ENCODE assay signal across 16 cellular contexts in genomic region chr6:25966707-25967106, GRCh38. TPM values are rescaled to one million over a fixed set of nuclear protein-coding genes. Genes with fewer than 3 reads are reported as not detected.
A peak's percentile ranks its signal among the peaks of the same experiment; 100 is the strongest.
DNase-seq lines count a peak whose midpoint lies in the region; ATAC-seq and TF ChIP-seq lines count a peak whose summit lies in the region.
"Had no signal": no experiment of that assay in that cellular context is flagged by ENCODE, and none has a peak within 500 bp of the region (broad histone marks: within the 10 kb centered on the region; RNA-seq: fewer than 3 reads in every experiment).

No MANE protein-coding gene starts in this region.

- H3K79me1 ChIP-seq in trophoblast cell (ENCODE audit: low read length) = peaks cover 9% of the 10 kb centered on the region

- H3K27ac Mint-ChIP-seq in CD4-positive, alpha-beta T cell = peak overlapping the region; percentile 66
- H3K27ac Mint-ChIP-seq in GM23338 (no peak overlapping the region), glutamatergic neuron (ENCODE audit: unreplicated experiment) (no peak overlapping the region)
- H3K27ac Mint-ChIP-seq in activated naive CD4-positive, alpha-beta T cell treated with anti-CD3 and anti-CD28 coated beads, Interleukin-2, amount 50 U/mL, for 72 hours = peak overlapping the region; percentile 79 to 80
- H3K27ac Mint-ChIP-seq in naive thymus-derived CD8-positive, alpha-beta T cell = peak overlapping the region in 7 of 10 donors; percentile 50 to 79 (median 67)
- H3K27ac Mint-ChIP-seq: progenitor cell of endocrine pancreas had no signal

- WGBS in trophoblast cell (ENCODE audit: extremely low coverage, insufficient coverage, insufficient read length) = no CpG with 5 or more reads among the region's 10 CpGs

- H3K9me2 ChIP-seq in GM23338 (ENCODE audit: insufficient read depth) = peaks cover 10% of the 10 kb centered on the region; the same call in 1 of the 2 replicates

- H3K4me1 ChIP-seq in GM23338 (ENCODE audit: insufficient read depth) (peaks cover 51% of the 10 kb centered on the region), trophoblast cell (ENCODE audit: control insufficient read depth in 1 of 2, insufficient read depth in 2 of 2, low read length in 2 of 2) (peaks cover 2 to 11% of the 10 kb centered on the region in 2 experiments)

- CTCF ChIA-PET in CD4-positive, alpha-beta T cell (lab: Charles Lee) = interaction anchor here (1.1 to 5.6 kb wide), 3 partner anchors 26 to 42 kb away, joined by 5 to 38 read pairs (median 6); no protein-coding TSS in a partner anchor

- H4K8ac ChIP-seq in trophoblast cell (ENCODE audit: low read depth, low read length) = no peak overlapping the region

- DNase-seq in CD4-positive, alpha-beta T cell = no peak
- DNase-seq in GM23338 (ENCODE audit: low spot score) (no peak), trophoblast cell (no peak), glutamatergic neuron (no peak), SHP77 (lab: John Stamatoyannopoulos, UW) (no peak)
- DNase-seq in activated naive CD4-positive, alpha-beta T cell treated with anti-CD3 and anti-CD28 coated beads, Interleukin-2, amount 50 U/mL, for 72 hours (ENCODE audit: low spot score in 2 of 2) = no peak
- DNase-seq in naive thymus-derived CD8-positive, alpha-beta T cell = no peak
- DNase-seq: body of pancreas; effector CD8-positive, alpha-beta T cell; NCI-H2029 treated with DMSO at 0.1 percent for 48 hours; stimulated activated naive CD4-positive, alpha-beta T cell; T1000 had no signal

- ATAC-seq in CD4-positive, alpha-beta T cell (ENCODE audit: poor library complexity) = no peak
- ATAC-seq in GM23338 = no peak
- peak; percentile 27 to 33 for ATAC-seq in activated naive CD4-positive, alpha-beta T cell treated with anti-CD3 and anti-CD28 coated beads, Interleukin-2, amount 50 U/mL, for 72 hours
- no peak for ATAC-seq in naive thymus-derived CD8-positive, alpha-beta T cell
- ATAC-seq: body of pancreas had no signal

- H3K23ac ChIP-seq in trophoblast cell (ENCODE audit: low read length) = no peak overlapping the region

- peak overlapping the region; percentile 77 for H3K4me3 Mint-ChIP-seq in CD4-positive, alpha-beta T cell
- H3K4me3 Mint-ChIP-seq in GM23338 = no peak overlapping the region
- peak overlapping the region; percentile 38 to 84 (median 78) for H3K4me3 Mint-ChIP-seq in naive thymus-derived CD8-positive, alpha-beta T cell
- H3K4me3 Mint-ChIP-seq in glutamatergic neuron (ENCODE audit: unreplicated experiment) = no peak overlapping the region

- H3K27me3 Mint-ChIP-seq in CD4-positive, alpha-beta T cell = no peaks in the 10 kb centered on the region
- peaks cover 13% of the 10 kb centered on the region for H3K27me3 Mint-ChIP-seq in GM23338 (ENCODE audit: insufficient read depth, low read depth, poor library complexity)
- H3K27me3 Mint-ChIP-seq in naive thymus-derived CD8-positive, alpha-beta T cell = no peaks in the 10 kb centered on the region
- H3K27me3 Mint-ChIP-seq in glutamatergic neuron (ENCODE audit: unreplicated experiment) = no peaks in the 10 kb centered on the region
- H3K27me3 Mint-ChIP-seq: progenitor cell of endocrine pancreas had no signal

- no peaks in the 10 kb centered on the region for H3K27me3 ChIP-seq in CD4-positive, alpha-beta T cell (ENCODE audit: control insufficient read depth, insufficient read depth, low read length)
- H3K27me3 ChIP-seq in GM23338 (ENCODE audit: insufficient read depth) = peaks cover 21% of the 10 kb centered on the region
- H3K27me3 ChIP-seq in trophoblast cell (ENCODE audit: insufficient read depth, low read length) = no peaks in the 10 kb centered on the region
- H3K27me3 ChIP-seq: body of pancreas had no signal

- no peak overlapping the region for H2AK5ac ChIP-seq in trophoblast cell (ENCODE audit: low read length)

- no peak overlapping the region for H4K12ac ChIP-seq in trophoblast cell (ENCODE audit: low read depth, low read length)

- H2BK5ac ChIP-seq in trophoblast cell (ENCODE audit: low read depth, low read length, poor library complexity) = no peak overlapping the region

- intact Hi-C loops in CD4-positive, alpha-beta T cell (cut with DNase I, micrococcal nuclease) = no loop called here

- H2BK120ac ChIP-seq in trophoblast cell (ENCODE audit: insufficient read depth, low read length, poor library complexity) = no peak overlapping the region

- H4K20me1 ChIP-seq in GM23338 (replicated peaks; ENCODE audit: insufficient read depth) = no peaks in the 10 kb centered on the region

- H3K14ac ChIP-seq in trophoblast cell (ENCODE audit: low read length) = no peak overlapping the region

- no peaks in the 10 kb centered on the region for H3K79me2 ChIP-seq in GM23338 (replicated peaks; ENCODE audit: insufficient read depth)
- no peaks in the 10 kb centered on the region for H3K79me2 ChIP-seq in trophoblast cell (ENCODE audit: control insufficient read depth, insufficient read depth, low read length, poor library complexity)

- H4K91ac ChIP-seq in trophoblast cell (ENCODE audit: low read depth, low read length) = no peak overlapping the region

- H3K9me3 Mint-ChIP-seq in CD4-positive, alpha-beta T cell = no peaks in the 10 kb centered on the region
- H3K9me3 Mint-ChIP-seq in GM23338 (no peaks in the 10 kb centered on the region; the same call in 2 of the 3 replicates), glutamatergic neuron (ENCODE audit: unreplicated experiment) (no peaks in the 10 kb centered on the region)
- no peaks in the 10 kb centered on the region for H3K9me3 Mint-ChIP-seq in activated naive CD4-positive, alpha-beta T cell treated with anti-CD3 and anti-CD28 coated beads, Interleukin-2, amount 50 U/mL, for 72 hours
- H3K9me3 Mint-ChIP-seq in naive thymus-derived CD8-positive, alpha-beta T cell = no peaks in the 10 kb centered on the region

- H3K36me3 ChIP-seq in GM23338 (ENCODE audit: insufficient read depth) (no peaks in the 10 kb centered on the region), trophoblast cell (ENCODE audit: control insufficient read depth in 1 of 2, insufficient read depth in 2 of 2, low read length in 2 of 2) (no peaks in the 10 kb centered on the region)

- H2AFZ ChIP-seq in GM23338 (no peak overlapping the region), trophoblast cell (ENCODE audit: insufficient read depth, low read length, poor library complexity) (no peak overlapping the region)

- H3F3A ChIP-seq in GM23338 (replicated peaks; ENCODE audit: low read depth) = no peaks in the 10 kb centered on the region

- H3K4me2 ChIP-seq in GM23338 (peak overlapping the region; percentile 73), trophoblast cell (ENCODE audit: low read length) (no peak overlapping the region)

- POLR2A ChIA-PET in CD4-positive, alpha-beta T cell (lab: Charles Lee) = interaction anchor here (1.4 to 1.8 kb wide), 2 partner anchors 50 to 54 kb away, joined by 3 to 8 read pairs; a partner anchor contains a TSS
- POLR2A ChIA-PET in naive thymus-derived CD8-positive, alpha-beta T cell (lab: Charles Lee) = interaction anchor here (1.2 to 2.7 kb wide), 2 partner anchors 20 to 25 kb away, joined by 3 to 12 read pairs; no protein-coding TSS in a partner anchor

- no peak overlapping the region for H3K9ac ChIP-seq in trophoblast cell (ENCODE audit: low read length)

- no peak overlapping the region for H3K18ac ChIP-seq in trophoblast cell (ENCODE audit: low read length)

- no peak for TF ChIP-seq CTCF in CD4-positive, alpha-beta T cell (IDR thresholded peaks at IDR 0.05)
- no peak for TF ChIP-seq CTCF in GM23338 (conservative IDR thresholded peaks at IDR 0.05; ENCODE audit: low read depth in 2 of 2)
- no peak for TF ChIP-seq CTCF in glutamatergic neuron (IDR thresholded peaks at IDR 0.05; ENCODE audit: partially characterized antibody, unreplicated experiment)

- H3K4me1 Mint-ChIP-seq in CD4-positive, alpha-beta T cell (ENCODE audit: low read depth) = peaks cover 80% of the 10 kb centered on the region
- H3K4me1 Mint-ChIP-seq in GM23338 (peaks cover 53% of the 10 kb centered on the region), glutamatergic neuron (ENCODE audit: low read depth, unreplicated experiment) (peaks cover 5% of the 10 kb centered on the region)
- peaks cover 47 to 85% (median 81%) of the 10 kb centered on the region in 4 donors for H3K4me1 Mint-ChIP-seq in naive thymus-derived CD8-positive, alpha-beta T cell

- no peak overlapping the region for H3K4ac ChIP-seq in trophoblast cell (ENCODE audit: low read depth, low read length)

- no peak overlapping the region for H3K27ac ChIP-seq in CD4-positive, alpha-beta T cell (ENCODE audit: low read depth, low read length)
- H3K27ac ChIP-seq in GM23338 (ENCODE audit: low read depth) (no peak overlapping the region), trophoblast cell (ENCODE audit: low read depth, low read length) (no peak overlapping the region)
- H3K27ac ChIP-seq: body of pancreas, HL-60 had no signal

- H3K36me3 Mint-ChIP-seq in CD4-positive, alpha-beta T cell (ENCODE audit: low read depth) = peaks cover 86% of the 10 kb centered on the region
- H3K36me3 Mint-ChIP-seq in GM23338 (ENCODE audit: low read depth) (peaks cover 24% of the 10 kb centered on the region), glutamatergic neuron (ENCODE audit: unreplicated experiment) (peaks cover 4% of the 10 kb centered on the region)
- H3K36me3 Mint-ChIP-seq in activated naive CD4-positive, alpha-beta T cell treated with anti-CD3 and anti-CD28 coated beads, Interleukin-2, amount 50 U/mL, for 72 hours = peaks cover 77 to 89% of the 10 kb centered on the region in 2 donors
- H3K36me3 Mint-ChIP-seq in naive thymus-derived CD8-positive, alpha-beta T cell = peaks cover 18 to 74% (median 44%) of the 10 kb centered on the region in 3 donors

- H3K4me3 ChIP-seq in GM23338 (no peak overlapping the region), trophoblast cell (ENCODE audit: low read depth, low read length) (no peak overlapping the region)
- H3K4me3 ChIP-seq: body of pancreas had no signal

- H3K9me3 ChIP-seq in CD4-positive, alpha-beta T cell (ENCODE audit: control insufficient read depth, low read length) = no peaks in the 10 kb centered on the region
- H3K9me3 ChIP-seq in trophoblast cell (ENCODE audit: insufficient read depth, low read depth, low read length) = peaks cover 2% of the 10 kb centered on the region
- H3K9me3 ChIP-seq: body of pancreas had no signal

- no peak overlapping the region for H2BK12ac ChIP-seq in trophoblast cell (ENCODE audit: low read length)

RNA-seq across cellular contexts. Expression of gene TRIM38, which starts 4.1 kb away (rescaled TPM):
- 10 to 100 TPM; 17.0 to 17.5 TPM for total RNA-seq in CD4-positive, alpha-beta T cell
- 0.58 and 0.66 TPM in 2 replicates for total RNA-seq in GM23338 (2014; rRNA removed; shearing (Covaris generic))
- polyA plus RNA-seq in GM23338 (2016; fragmentation: Nextera tagmentation; extraction: Ambion mirVana) = 0.57 and 0.82 TPM in 2 replicates
- 10 to 100 TPM; 37.7 to 39.8 TPM for total RNA-seq in activated naive CD4-positive, alpha-beta T cell treated with anti-CD3 and anti-CD28 coated beads, Interleukin-2, amount 50 U/mL, for 72 hours
- total RNA-seq in naive thymus-derived CD8-positive, alpha-beta T cell = 10 to 100 TPM; 28.5 to 29.7 TPM
- 1 to 10 TPM; 4.3 to 7.4 (median 5.9) TPM for polyA plus RNA-seq in naive thymus-derived CD8-positive, alpha-beta T cell
- polyA plus RNA-seq in trophoblast cell (2013) = 1.2 and 1.3 TPM in 2 replicates
- 0.05 TPM for total RNA-seq in glutamatergic neuron (ENCODE audit: unreplicated experiment)

RNA-seq across cellular contexts. Expression of gene SLC17A2, which starts 36.2 kb away (rescaled TPM):
- total RNA-seq in CD4-positive, alpha-beta T cell = not detected
- not detected in 2 replicates for total RNA-seq in GM23338 (2014; rRNA removed; shearing (Covaris generic))
- not detected in 2 replicates for polyA plus RNA-seq in GM23338 (2016; fragmentation: Nextera tagmentation; extraction: Ambion mirVana)
- total RNA-seq in activated naive CD4-positive, alpha-beta T cell treated with anti-CD3 and anti-CD28 coated beads, Interleukin-2, amount 50 U/mL, for 72 hours = under 1 TPM; 0.25 to 0.50 TPM
- not detected for total RNA-seq in naive thymus-derived CD8-positive, alpha-beta T cell
- polyA plus RNA-seq in naive thymus-derived CD8-positive, alpha-beta T cell = not detected
- polyA plus RNA-seq in trophoblast cell (2013) = 0.21 and 0.28 TPM in 2 replicates
- total RNA-seq in glutamatergic neuron (ENCODE audit: unreplicated experiment) = not detected
- total RNA-seq: body of pancreas, frontal cortex, mononuclear cell, progenitor cell of endocrine pancreas had no signal

Comparison
In these comparisons a context has a peak if more than half of its experiments do, and no peak if none do; other contexts are left out.
1. ATAC-seq: peak in activated naive CD4-positive, alpha-beta T cell treated with anti-CD3 and anti-CD28 coated beads, Interleukin-2, amount 50 U/mL, for 72 hours (2 of 2); none in CD4-positive, alpha-beta T cell (single experiment), GM23338 (single experiment) and naive thymus-derived CD8-positive, alpha-beta T cell (0 of 2).
2. H3K27ac Mint-ChIP-seq: peak in CD4-positive, alpha-beta T cell (single experiment), activated naive CD4-positive, alpha-beta T cell treated with anti-CD3 and anti-CD28 coated beads, Interleukin-2, amount 50 U/mL, for 72 hours (2 of 2) and naive thymus-derived CD8-positive, alpha-beta T cell (7 of 10); none in GM23338 (single experiment) and glutamatergic neuron (single experiment).
3. H3K4me3 Mint-ChIP-seq: peak in CD4-positive, alpha-beta T cell (single experiment) and naive thymus-derived CD8-positive, alpha-beta T cell (10 of 10); none in GM23338 (single experiment) and glutamatergic neuron (single experiment).
4. RNA of gene TRIM38, which starts 4.1 kb away (total RNA-seq): 37.7 to 39.8 TPM in activated naive CD4-positive, alpha-beta T cell treated with anti-CD3 and anti-CD28 coated beads, Interleukin-2, amount 50 U/mL, for 72 hours, 28.5 to 29.7 TPM in naive thymus-derived CD8-positive, alpha-beta T cell and 17.0 to 17.5 TPM in CD4-positive, alpha-beta T cell; 0.58 to 0.66 TPM in GM23338 and 0.05 TPM in glutamatergic neuron (single experiment); every median in the first group is over 10 times any median in the second.